ENCODE assay signal across 10 cellular contexts in genomic region chr3:143535994-143536784, GRCh38.
DNase-seq lines count a peak whose midpoint lies in the region; ATAC-seq and TF ChIP-seq lines count a peak whose summit lies in the region.
"Had no signal": no experiment of that assay in that cellular context is flagged by ENCODE, and none has a peak within 500 bp of the region (broad histone marks: within the 10 kb centered on the region; RNA-seq: fewer than 3 reads in every experiment).

No MANE protein-coding gene starts in this region.

- peaks cover 3% of the 10 kb centered on the region for H3K27me3 ChIP-seq in WERI-Rb-1 (ENCODE audit: insufficient read depth, low read depth, severe bottlenecking)
- no peaks in the 10 kb centered on the region for H3K27me3 ChIP-seq in gastrocnemius medialis

- no peaks in the 10 kb centered on the region for H3K4me1 ChIP-seq in gastrocnemius medialis

- intact Hi-C loops in gastrocnemius medialis (cut with DNase I; ENCODE audit: low total_unique reads): no loop called here

- H3K27ac Mint-ChIP-seq in brain: peak overlapping the region in 3 of 5 experiments; percentile 11 to 88 (median 37)

- no peaks in the 10 kb centered on the region for H3K27me3 Mint-ChIP-seq in brain

- peak overlapping the region in 1 of 5 experiments; percentile 9 for H3K4me3 Mint-ChIP-seq in brain

- TF ChIP-seq CTCF in GM10248 (IDR thresholded peaks at IDR 0.05; ENCODE audit: control extremely low read depth, extremely low read depth, low read depth, missing control alignments) (no peak), brain (conservative IDR thresholded peaks at IDR 0.05) (no peak), WERI-Rb-1 (IDR thresholded peaks at IDR 0.05; ENCODE audit: low read depth, low read length) (no peak), gastrocnemius medialis (IDR thresholded peaks at IDR 0.05 in 4 of 5, conservative IDR thresholded peaks at IDR 0.05 in 1 of 5) (no peak)

- H3K4me3 ChIP-seq in WERI-Rb-1 (ENCODE audit: low read depth, low read length): no peak overlapping the region
- no peak overlapping the region for H3K4me3 ChIP-seq in gastrocnemius medialis

- POLR2A ChIA-PET in GM10248 (lab: Yijun Ruan, JAX): no interaction called here

- DNase-seq in GM10248 (ENCODE audit: extremely low spot score) (peak; percentile 62), NCI-H524 (lab: John Stamatoyannopoulos, UW) (no peak), WERI-Rb-1 (no peak), gastrocnemius medialis (no peak), activated gamma-delta T cell treated with Interleukin-2 at 50 U/mL for 16 hours (no peak)
- DNase-seq: cerebellar nuclear complex, left colon had no signal

- H3K27ac ChIP-seq in WERI-Rb-1: no peak overlapping the region
- H3K27ac ChIP-seq in gastrocnemius medialis: no peak overlapping the region

- no peaks in the 10 kb centered on the region for H3K36me3 ChIP-seq in WERI-Rb-1
- no peaks in the 10 kb centered on the region for H3K36me3 ChIP-seq in gastrocnemius medialis

- H3K9me3 ChIP-seq in WERI-Rb-1 (ENCODE audit: severe bottlenecking) (no peaks in the 10 kb centered on the region), gastrocnemius medialis (no peaks in the 10 kb centered on the region)

- H3K4me1 Mint-ChIP-seq in brain: peaks cover 18% of the 10 kb centered on the region

- CTCF ChIA-PET in GM10248 (lab: Yijun Ruan, JAX): interaction anchor here (1.1 to 2.6 kb wide), 7 partner anchors 10 to 139 kb away, joined by 3 to 10 read pairs (median 5); no protein-coding TSS in a partner anchor

- no peaks in the 10 kb centered on the region for H3K36me3 Mint-ChIP-seq in brain

- peaks cover 0 to 5% (median 0%) of the 10 kb centered on the region in 5 experiments for H3K9me3 Mint-ChIP-seq in brain

- TF ChIP-seq POLR2A in gastrocnemius medialis (IDR thresholded peaks at IDR 0.05): no peak

- ATAC-seq in GM19397 (IDR thresholded peaks at IDR 0.05; ENCODE audit: unreplicated experiment) (peak; percentile 89), HG03064 (IDR thresholded peaks at IDR 0.05; ENCODE audit: low read depth, unreplicated experiment) (peak; percentile 87), gastrocnemius medialis (no peak)
- ATAC-seq: left colon had no signal

- in situ Hi-C loops in gastrocnemius medialis (cut with MboI; ENCODE audit: low sequenced_read_pairs in 4 of 4): no loop called here

Comparison
In these comparisons a context has a peak if more than half of its experiments do, and no peak if none do; other contexts are left out.
1. ATAC-seq: peak in GM19397 (single experiment) and HG03064 (single experiment); none in gastrocnemius medialis (0 of 2).